Comparison of ENCODE assay signal across 8 cellular contexts in genomic region chr3:135965129-135965505, GRCh38. TPM values are rescaled to one million over a fixed set of nuclear protein-coding genes. Genes with fewer than 3 reads are reported as not detected.
DNase-seq lines count a peak whose midpoint lies in the region; ATAC-seq, FAIRE-seq and TF ChIP-seq lines count a peak whose summit lies in the region.

No MANE protein-coding gene starts in this region.

- peaks cover 3 to 8% of the 10 kb centered on the region in 2 donors for H3K4me1 Mint-ChIP-seq in natural killer cell

- H3K79me1 ChIP-seq in H1 (ENCODE audit: low read depth, low read length): 0 out of 2 replicates have a peak, but pooled peaks cover 3% of the 10 kb centered on the region

- TF ChIP-seq RAD21 in H1 (IDR thresholded peaks at IDR 0.05 in 1 of 2, conservative IDR thresholded peaks at IDR 0.05 in 1 of 2; ENCODE audit: low read depth in 2 of 2, low read length in 2 of 2): no peak

- POLR2A ChIA-PET in H1 (lab: Charles Lee; ENCODE audit: partially characterized antibody): interaction anchor here (1.0 to 2.3 kb wide), 4 partner anchors 10 to 46 kb away, joined by 3 to 10 read pairs (median 6); no protein-coding TSS in a partner anchor

- H3K36me3 ChIP-seq in ACC112 (ENCODE audit: insufficient read depth, low read length) (no peaks in the 10 kb centered on the region), H1 (ENCODE audit: control insufficient read depth in 2 of 4, insufficient read depth in 4 of 4, low read length in 3 of 4) (no peaks in the 10 kb centered on the region; a peak in 1 of 8 replicates)

- H3K27me3 ChIP-seq in ACC112 (ENCODE audit: insufficient read depth, low read length) (no peaks in the 10 kb centered on the region), H1 (replicated peaks in 1 of 4; ENCODE audit: control insufficient read depth in 3 of 4, extremely low read depth in 1 of 4, insufficient read depth in 3 of 4, low read length in 3 of 4) (no peaks in the 10 kb centered on the region)

- no peak overlapping the region for H3K14ac ChIP-seq in H1 (ENCODE audit: insufficient read length)

- no peak overlapping the region for H3K23ac ChIP-seq in H1 (ENCODE audit: insufficient read length)

- peaks cover 2 to 5% of the 10 kb centered on the region in 2 donors for H3K9me3 Mint-ChIP-seq in natural killer cell

- H2BK12ac ChIP-seq in H1 (ENCODE audit: low read depth, low read length): no peak overlapping the region

- H3K23me2 ChIP-seq in H1 (ENCODE audit: low read depth, low read length): peaks cover 9% of the 10 kb centered on the region; the same call in 1 of the 2 replicates

- intact Hi-C loops in natural killer cell (cut with micrococcal nuclease): no loop called here

- peaks cover 35% of the 10 kb centered on the region for H3K79me2 ChIP-seq in ACC112 (ENCODE audit: control insufficient read depth, insufficient read depth, low read length, unreplicated experiment)
- peaks cover 0 to 32% of the 10 kb centered on the region in 2 experiments; a peak in 3 of 4 replicates for H3K79me2 ChIP-seq in H1 (ENCODE audit: control insufficient read depth in 1 of 2, insufficient read depth in 2 of 2, low read length in 2 of 2)

- peak overlapping the region; percentile 94 for H2AFZ ChIP-seq in ACC112 (ENCODE audit: low read length, unreplicated experiment)
- 0 out of 2 replicates have a peak overlapping the region, but pooled peaks have one; percentile 87 for H2AFZ ChIP-seq in H1 (ENCODE audit: low read length)

- CTCF ChIA-PET in H1 (lab: Charles Lee; ENCODE audit: partially characterized antibody): no interaction called here

- peaks cover 0 to 2% of the 10 kb centered on the region in 2 experiments for H4K20me1 ChIP-seq in H1 (replicated peaks in 1 of 2; ENCODE audit: control insufficient read depth in 1 of 2, insufficient read depth in 2 of 2, low read length in 2 of 2)

- no peak overlapping the region; the same call in 1 of the 2 replicates for H3K18ac ChIP-seq in H1 (ENCODE audit: extremely low read depth, low read length)

- peak; percentile 60 for DNase-seq in NCI-H748 (lab: John Stamatoyannopoulos, UW; ENCODE audit: unreplicated experiment)
- DNase-seq in H1 (ENCODE audit: low read depth in 1 of 2, low spot score in 2 of 2): no peak
- DNase-seq in natural killer cell: no peak
- DNase-seq in NCI-H82 treated with DMSO at 0.1 percent for 48 hours (lab: John Stamatoyannopoulos, UW; ENCODE audit: unreplicated experiment): no peak
- DNase-seq in NCI-H1436 (lab: John Stamatoyannopoulos, UW): no peak
- DNase-seq in stimulated activated naive CD4-positive, alpha-beta T cell treated with Interleukin-2 at 50 U/mL for 16 hours (lab: John Stamatoyannopoulos, UW): no peak
- no peak for DNase-seq in DMS 273 (lab: John Stamatoyannopoulos, UW; ENCODE audit: unreplicated experiment)

- H2BK20ac ChIP-seq in H1 (ENCODE audit: low read length): no peak overlapping the region

- peaks cover 0 to 3% of the 10 kb centered on the region in 2 experiments; a peak in 1 of 4 replicates for H3K9me3 ChIP-seq in H1 (ENCODE audit: insufficient read depth in 2 of 2, low read depth in 1 of 2, low read length in 1 of 2)

- TF ChIP-seq EP300 in H1 (IDR thresholded peaks at IDR 0.05; ENCODE audit: borderline replicate concordance in 1 of 2, low read depth in 2 of 2, low read length in 2 of 2): no peak

- no peak overlapping the region for H3K4ac ChIP-seq in H1 (replicated peaks; ENCODE audit: insufficient read length, low read depth, low read length)

- ATAC-seq in natural killer cell: peak in 2 of 3 donors; percentile 1 to 3

- H3K27ac Mint-ChIP-seq in natural killer cell: peak overlapping the region; percentile 63 to 70

- peaks cover 25% of the 10 kb centered on the region for H3K4me1 ChIP-seq in ACC112 (ENCODE audit: control insufficient read depth, insufficient read depth, low read length, unreplicated experiment)
- H3K4me1 ChIP-seq in H1 (replicated peaks in 1 of 4; ENCODE audit: control insufficient read depth in 3 of 4, insufficient read depth in 4 of 4, low read length in 3 of 4): peaks cover 10 to 25% (median 16%) of the 10 kb centered on the region in 4 experiments; a peak in 6 of 7 replicates

- no peak overlapping the region for H2BK120ac ChIP-seq in H1 (replicated peaks; ENCODE audit: low read depth, low read length)

- no peak overlapping the region for H2AK5ac ChIP-seq in H1 (ENCODE audit: low read depth, low read length)

- WGBS in H1 (ENCODE audit: extremely low coverage in 1 of 2, insufficient coverage in 1 of 2, insufficient read length in 1 of 2, insufficient replicate concordance in 2 of 2, low coverage in 1 of 2, low lambda C conversion rate in 2 of 2, missing lambda C conversion rate in 1 of 2), 2 experiments: 12% methylated on average over 16 of the region's 16 CpGs; no CpG with 5 or more reads in 1 of the 2 experiments

- peaks cover 17 to 23% of the 10 kb centered on the region in 2 donors for H3K27me3 Mint-ChIP-seq in natural killer cell (ENCODE audit: low read depth in 2 of 2)

- peak overlapping the region; percentile 59 to 67 for H3K4me2 ChIP-seq in H1 (ENCODE audit: insufficient read depth in 1 of 2, low read depth in 2 of 2, low read length in 2 of 2)

- no peak overlapping the region for H3K27ac ChIP-seq in ACC112 (ENCODE audit: low read depth, low read length)
- no peak overlapping the region for H3K27ac ChIP-seq in H1 (ENCODE audit: low read depth, low read length)

- H3K4me3 ChIP-seq in ACC112 (ENCODE audit: low read depth, low read length) (peak overlapping the region; percentile 95), H1 (ENCODE audit: extremely low read depth in 1 of 4, insufficient read depth in 2 of 4, low read depth in 3 of 4, low read length in 4 of 4) (peak overlapping the region; percentile 35 to 84 (median 48))

- peak overlapping the region; percentile 86 for H3K4me3 Mint-ChIP-seq in natural killer cell

- no peak overlapping the region for H3K56ac ChIP-seq in H1 (replicated peaks; ENCODE audit: insufficient read length, low read depth, low read length)

- no peak overlapping the region for H3K9ac ChIP-seq in H1 (replicated peaks in 1 of 4; ENCODE audit: extremely low read depth in 1 of 4, low read depth in 3 of 4, low read length in 3 of 4)

- no peak overlapping the region for H2BK15ac ChIP-seq in H1 (ENCODE audit: low read length)

- no peak overlapping the region for H2BK5ac ChIP-seq in H1 (ENCODE audit: low read depth, low read length)

- no peak for TF ChIP-seq POLR2A in H1 (IDR thresholded peaks at IDR 0.05; ENCODE audit: control extremely low read depth in 1 of 2, low read depth in 2 of 2, low read length in 2 of 2)

- H3K36me3 Mint-ChIP-seq in natural killer cell: no peaks in the 10 kb centered on the region

- no peak for TF ChIP-seq CTCF in H1 (IDR thresholded peaks at IDR 0.05; ENCODE audit: control extremely low read depth in 1 of 3, insufficient read depth in 1 of 3, low read depth in 1 of 3, low read length in 3 of 3)
- no peak for TF ChIP-seq CTCF in natural killer cell (IDR thresholded peaks at IDR 0.05)

- no peak for FAIRE-seq in H1 (lab: Jason Lieb, UNC)

- H4K8ac ChIP-seq in H1 (ENCODE audit: extremely low read depth, insufficient read depth, low read length): no peak overlapping the region

- H4K91ac ChIP-seq in H1 (replicated peaks; ENCODE audit: insufficient read length, low read length): no peak overlapping the region

- H4K5ac ChIP-seq in H1 (ENCODE audit: insufficient read length, low read depth, low read length): no peak overlapping the region

TF ChIP-seq in H1, 55 proteins besides CTCF, POLR2A, EP300 and RAD21:
- TF ChIP-seq USF2 (IDR thresholded peaks at IDR 0.05; ENCODE audit: low read length): no peak
- peak in 1 of 2 experiments; percentile 72; a peak in 2 of 4 replicates for TF ChIP-seq SIN3A (conservative IDR thresholded peaks at IDR 0.05 in 1 of 2, IDR thresholded peaks at IDR 0.05 in 1 of 2; ENCODE audit: low read depth in 1 of 2, low read length in 2 of 2)
- no peak for TF ChIP-seq GTF2F1 (IDR thresholded peaks at IDR 0.05; ENCODE audit: borderline replicate concordance, low read depth, low read length)

RNA-seq across cellular contexts. Expression of gene PPP2R3A, which starts 0.4 kb away (rescaled TPM):
- 14.0 and 15.2 TPM in 2 replicates for total RNA-seq in H1 (2021; fragmentation: NEBNext Ultra II Directional; extraction: Animal tissue kit (Norgen Biotek cat#: 25700))
- polyA plus RNA-seq in H1 (2011; rRNA removed): 2.9 and 4.1 TPM in 2 replicates
- polyA plus RNA-seq in H1 (2011; cell fraction: cytosol; rRNA removed): 5.1 TPM
- polyA plus RNA-seq in H1 (2011; cell fraction: nucleus; rRNA removed): 7.8 TPM
- 7.0 to 10.9 TPM (median 8.4 TPM) in 4 replicates for polyA plus RNA-seq in H1 (2012, experiment 1 of 2)
- polyA plus RNA-seq in H1 (2012, experiment 2 of 2): 0.41 TPM
- 8.2 TPM for polyA plus RNA-seq in H1 (2013, experiment 1 of 2)
- polyA plus RNA-seq in H1 (2013, experiment 2 of 2): 7.4 TPM
- 35.0 and 41.2 TPM in 2 replicates for polyA minus RNA-seq in H1 (2011; rRNA and poly(A)+ RNA removed)
- 11.2 TPM for polyA minus RNA-seq in H1 (2011; cell fraction: cytosol; rRNA and poly(A)+ RNA removed)
- 45.9 TPM for polyA minus RNA-seq in H1 (2011; cell fraction: nucleus; rRNA and poly(A)+ RNA removed)
- under 1 TPM; 0.35 to 0.43 (median 0.40) TPM for total RNA-seq in natural killer cell

Comparison
In these comparisons a context has a peak if more than half of its experiments do, and no peak if none do; other contexts are left out.
1. RNA of gene PPP2R3A, which starts 0.4 kb away (total RNA-seq): 14.0 to 15.2 TPM in H1; 0.35 to 0.43 TPM in natural killer cell; every median in the first group is over 10 times any median in the second.